In the genomic region with DNA sequence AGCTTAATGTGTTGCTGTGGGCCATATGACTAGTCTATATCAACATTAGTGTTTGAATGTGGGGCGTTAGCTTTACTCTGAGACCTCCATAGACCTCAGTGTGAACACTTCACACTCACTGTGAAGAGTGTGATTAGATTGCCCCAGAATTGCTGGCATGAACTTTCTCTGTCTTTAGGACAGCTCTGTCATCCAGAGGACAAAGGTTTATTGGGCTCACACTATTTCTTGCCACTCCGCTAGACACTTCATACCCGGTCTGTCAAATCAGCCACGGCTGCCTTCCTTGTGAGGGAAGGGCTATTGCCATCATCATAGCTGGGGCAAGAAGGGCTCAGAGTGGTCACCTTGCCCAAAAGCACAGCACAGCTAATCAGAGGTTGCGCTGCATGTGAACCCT, we compare ENCODE assay signal across 14 cellular contexts.
A peak's percentile ranks its signal among the peaks of the same experiment; 100 is the strongest.
DNase-seq lines count a peak whose midpoint lies in the region; ATAC-seq and TF ChIP-seq lines count a peak whose summit lies in the region.
"Had no signal": no experiment of that assay in that cellular context is flagged by ENCODE, and none has a peak within 500 bp of the region (broad histone marks: within the 10 kb centered on the region; RNA-seq: fewer than 3 reads in every experiment).

No MANE protein-coding gene starts in this region.

- no peak overlapping the region for H3K18ac ChIP-seq in mesendoderm (ENCODE audit: low read length)

- no peak overlapping the region for H3K23ac ChIP-seq in mesendoderm (ENCODE audit: low read length)

- DNase-seq in Right ventricle myocardium superior (no peak), left ventricle myocardium superior (no peak), left lobe of liver (ENCODE audit: low spot score) (no peak), HK-2 (ENCODE audit: unreplicated experiment) (no peak), mesendoderm (no peak)
- DNase-seq in activated naive CD4-positive, alpha-beta T cell treated with anti-CD3 and anti-CD28 coated beads, Interleukin-2, amount 50 U/mL, for 72 hours (ENCODE audit: low spot score in 2 of 2): no peak
- DNase-seq: BE2C; CD4-positive, alpha-beta memory T cell; DMS79; HFFc6 had no signal

- no peak overlapping the region for H4K8ac ChIP-seq in mesendoderm (ENCODE audit: low read depth, low read length)

- H3K56ac ChIP-seq in mesendoderm (ENCODE audit: low read length): no peak overlapping the region

- H3K36me3 Mint-ChIP-seq in activated naive CD4-positive, alpha-beta T cell treated with anti-CD3 and anti-CD28 coated beads, Interleukin-2, amount 50 U/mL, for 72 hours: no peaks in the 10 kb centered on the region
- H3K36me3 Mint-ChIP-seq: CD4-positive, alpha-beta memory T cell; IgD-negative memory B cell had no signal

- no peak overlapping the region for H4K5ac ChIP-seq in mesendoderm (ENCODE audit: low read length)

- no peaks in the 10 kb centered on the region for H3K79me2 ChIP-seq in mesendoderm (ENCODE audit: control insufficient read depth, insufficient read depth, low read length)

- H3K79me1 ChIP-seq in mesendoderm (ENCODE audit: low read length): no peaks in the 10 kb centered on the region

- H3K9ac ChIP-seq in mesendoderm (ENCODE audit: low read length): no peak overlapping the region

- H3K36me3 ChIP-seq in HEK293 (ENCODE audit: control insufficient read depth in 2 of 2, insufficient read depth in 1 of 2, low read length in 2 of 2) (no peaks in the 10 kb centered on the region), mesendoderm (ENCODE audit: control insufficient read depth, insufficient read depth, low read length) (no peaks in the 10 kb centered on the region)
- H3K36me3 ChIP-seq: BE2C, HAP-1 had no signal

- H2BK5ac ChIP-seq in mesendoderm (ENCODE audit: low read length): no peak overlapping the region

- H3K4me1 ChIP-seq in HEK293 (ENCODE audit: control insufficient read depth, insufficient read depth, low read length): no peaks in the 10 kb centered on the region
- H3K4me1 ChIP-seq in mesendoderm (ENCODE audit: control insufficient read depth, low read depth, low read length): no peaks in the 10 kb centered on the region
- H3K4me1 ChIP-seq: BE2C, HAP-1 had no signal

- no peak overlapping the region for H2AK5ac ChIP-seq in mesendoderm (ENCODE audit: low read length)

- no CpG with 5 or more reads among the region's 5 CpGs for WGBS in mesendoderm (ENCODE audit: extremely low coverage, insufficient coverage, low lambda C conversion rate)

- no peaks in the 10 kb centered on the region for H3K9me3 Mint-ChIP-seq in activated naive CD4-positive, alpha-beta T cell treated with anti-CD3 and anti-CD28 coated beads, Interleukin-2, amount 50 U/mL, for 72 hours
- H3K9me3 Mint-ChIP-seq: HFFc6 had no signal

- no peak for TF ChIP-seq CTCF in HEK293 (tag by site-specific recombination; IDR thresholded peaks at IDR 0.05)

- H3K4me3 ChIP-seq in HEK293 (ENCODE audit: low read depth, low read length) (no peak overlapping the region), mesendoderm (ENCODE audit: low read length) (no peak overlapping the region)
- H3K4me3 ChIP-seq: HAP-1 had no signal

- no peak overlapping the region for H3K4ac ChIP-seq in mesendoderm (ENCODE audit: low read depth, low read length)

- H3K9me3 ChIP-seq in HEK293 (ENCODE audit: control insufficient read depth, insufficient read depth, low read depth, low read length): no peaks in the 10 kb centered on the region
- H3K9me3 ChIP-seq: BE2C, HAP-1 had no signal

- H3K27me3 ChIP-seq in mesendoderm (ENCODE audit: insufficient read depth, low read length, poor library complexity): no peaks in the 10 kb centered on the region

- H2BK15ac ChIP-seq in mesendoderm (replicated peaks; ENCODE audit: low read depth): no peak overlapping the region

- POLR2A ChIA-PET in HEK293 (lab: Yijun Ruan, JAX): no interaction called here

- H3K4me2 ChIP-seq in mesendoderm (ENCODE audit: low read length): no peak overlapping the region

- H3K27ac ChIP-seq in HEK293 (ENCODE audit: extremely low read depth, low read depth, low read length): no peak overlapping the region
- no peak overlapping the region for H3K27ac ChIP-seq in mesendoderm (ENCODE audit: low read depth, low read length)
- H3K27ac ChIP-seq: C4-2B had no signal

- H2BK120ac ChIP-seq in mesendoderm (ENCODE audit: low read depth, low read length): no peak overlapping the region

- CTCF ChIA-PET in HEK293 (lab: Yijun Ruan, JAX): interaction anchor here (0.6 to 1.7 kb wide), 7 partner anchors 8 to 765 kb away, joined by 3 to 8 read pairs (median 3); no protein-coding TSS in a partner anchor

- H3K27ac Mint-ChIP-seq in activated naive CD4-positive, alpha-beta T cell treated with anti-CD3 and anti-CD28 coated beads, Interleukin-2, amount 50 U/mL, for 72 hours: no peak overlapping the region
- H3K27ac Mint-ChIP-seq: CD4-positive, alpha-beta memory T cell; HFFc6; IgD-negative memory B cell had no signal

- intact Hi-C loops in Right ventricle myocardium superior (cut with DNase I) (no loop called here), left ventricle myocardium superior (cut with micrococcal nuclease) (no loop called here)

- ATAC-seq in Right ventricle myocardium superior (ENCODE audit: poor library complexity) (peak; percentile 45), left ventricle myocardium superior (peak; percentile 52), left lobe of liver (peak; percentile 16)
- ATAC-seq in activated naive CD4-positive, alpha-beta T cell treated with anti-CD3 and anti-CD28 coated beads, Interleukin-2, amount 50 U/mL, for 72 hours: no peak

TF ChIP-seq in HEK293, 187 proteins besides CTCF, POLR2A, EP300 and RAD21:
- TF ChIP-seq, protein P1, sequence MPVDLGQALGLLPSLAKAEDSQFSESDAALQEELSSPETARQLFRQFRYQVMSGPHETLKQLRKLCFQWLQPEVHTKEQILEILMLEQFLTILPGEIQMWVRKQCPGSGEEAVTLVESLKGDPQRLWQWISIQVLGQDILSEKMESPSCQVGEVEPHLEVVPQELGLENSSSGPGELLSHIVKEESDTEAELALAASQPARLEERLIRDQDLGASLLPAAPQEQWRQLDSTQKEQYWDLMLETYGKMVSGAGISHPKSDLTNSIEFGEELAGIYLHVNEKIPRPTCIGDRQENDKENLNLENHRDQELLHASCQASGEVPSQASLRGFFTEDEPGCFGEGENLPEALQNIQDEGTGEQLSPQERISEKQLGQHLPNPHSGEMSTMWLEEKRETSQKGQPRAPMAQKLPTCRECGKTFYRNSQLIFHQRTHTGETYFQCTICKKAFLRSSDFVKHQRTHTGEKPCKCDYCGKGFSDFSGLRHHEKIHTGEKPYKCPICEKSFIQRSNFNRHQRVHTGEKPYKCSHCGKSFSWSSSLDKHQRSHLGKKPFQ (tag by site-specific recombination; IDR thresholded peaks at IDR 0.05): peak; percentile 39; the same call in 1 of the 2 replicates
- no peak for TF ChIP-seq ZNF549 (tag by site-specific recombination; IDR thresholded peaks at IDR 0.05)
- TF ChIP-seq TCF7L2 (IDR thresholded peaks at IDR 0.05; ENCODE audit: borderline replicate concordance, low read depth, low read length): no peak
TF ChIP-seq in HEK293: peak in this region for 1.

Comparison
In these comparisons a context has a peak if more than half of its experiments do, and no peak if none do; other contexts are left out.
1. ATAC-seq: peak in Right ventricle myocardium superior (single experiment), left ventricle myocardium superior (single experiment) and left lobe of liver (single experiment); none in activated naive CD4-positive, alpha-beta T cell treated with anti-CD3 and anti-CD28 coated beads, Interleukin-2, amount 50 U/mL, for 72 hours (0 of 2).